ENCODE assay signal across 12 cellular contexts in the genomic region with DNA sequence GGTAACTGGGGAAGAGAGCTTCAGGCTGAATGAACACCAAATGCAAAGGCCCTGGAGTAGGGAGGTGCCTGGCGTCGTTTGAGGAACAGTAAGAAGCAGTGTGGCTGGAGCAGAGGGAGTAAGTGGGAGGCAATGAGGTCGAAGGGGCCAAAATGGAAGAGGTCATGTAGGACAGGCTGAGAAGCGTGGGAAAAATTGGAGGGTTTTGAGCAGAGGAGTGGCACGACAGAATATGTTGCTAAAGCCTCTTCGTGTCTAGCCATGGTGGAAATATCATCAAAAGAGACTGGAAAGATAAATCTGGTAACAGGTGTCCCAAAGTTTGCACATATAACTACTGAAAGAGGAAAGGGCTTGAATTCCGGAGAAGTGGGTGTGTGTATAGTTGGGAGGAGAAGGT. TPM values are rescaled to one million over a fixed set of nuclear protein-coding genes. Genes with fewer than 3 reads are reported as not detected.
DNase-seq lines count a peak whose midpoint lies in the region; ATAC-seq and TF ChIP-seq lines count a peak whose summit lies in the region.
"Had no signal": no experiment of that assay in that cellular context is flagged by ENCODE, and none has a peak within 500 bp of the region (broad histone marks: within the 10 kb centered on the region; RNA-seq: fewer than 3 reads in every experiment).

No MANE protein-coding gene starts in this region.

- no peak overlapping the region for H3K27ac ChIP-seq in breast epithelium
- no peak overlapping the region for H3K27ac ChIP-seq in mammary epithelial cell (ENCODE audit: insufficient read depth, low read depth, low read length)
- no peak overlapping the region for H3K27ac ChIP-seq in lower lobe of right lung
- no peak overlapping the region for H3K27ac ChIP-seq in testis
- H3K27ac ChIP-seq in prostate gland: no peak overlapping the region
- H3K27ac ChIP-seq: VCaP had no signal

- H3K9ac ChIP-seq in mammary epithelial cell (ENCODE audit: insufficient read depth, low read length): no peak overlapping the region

- WGBS in mammary epithelial cell (ENCODE audit: low coverage, missing lambda C conversion rate): 57% methylated on average over 7 of the region's 7 CpGs
- 42 to 49% methylated on average over 7 of the region's 7 CpGs for WGBS in testis, 2 donors
- 82% methylated on average over 7 of the region's 7 CpGs for WGBS in prostate gland

- no peaks in the 10 kb centered on the region for H3K9me3 Mint-ChIP-seq in WTC11

- DNase-seq in breast epithelium (ENCODE audit: low spot score in 2 of 2): no peak
- no peak for DNase-seq in mammary epithelial cell
- DNase-seq in WTC11 (ENCODE audit: low spot score): no peak
- no peak for DNase-seq in lower lobe of right lung
- no peak for DNase-seq in testis
- DNase-seq in prostate gland (ENCODE audit: low spot score): no peak
- DNase-seq: stimulated activated naive CD4-positive, alpha-beta T cell treated with Interleukin-2 at 50 U/mL for 16 hours had no signal

- H3K9me3 ChIP-seq in breast epithelium (no peaks in the 10 kb centered on the region), mammary epithelial cell (replicated peaks; ENCODE audit: insufficient read depth, low read length) (no peaks in the 10 kb centered on the region), lower lobe of right lung (no peaks in the 10 kb centered on the region), testis (no peaks in the 10 kb centered on the region), prostate gland (no peaks in the 10 kb centered on the region)

- peaks cover 5 to 16% of the 10 kb centered on the region in 2 donors for H3K27me3 ChIP-seq in breast epithelium
- peaks cover 8% of the 10 kb centered on the region for H3K27me3 ChIP-seq in mammary epithelial cell (ENCODE audit: insufficient read depth, low read length)
- H3K27me3 ChIP-seq in lower lobe of right lung (ENCODE audit: low read depth): peaks cover 26% of the 10 kb centered on the region
- no peaks in the 10 kb centered on the region for H3K27me3 ChIP-seq in testis
- peaks cover 9% of the 10 kb centered on the region for H3K27me3 ChIP-seq in prostate gland (replicated peaks; ENCODE audit: insufficient read depth)

- H3K36me3 ChIP-seq in breast epithelium (no peaks in the 10 kb centered on the region), mammary epithelial cell (ENCODE audit: insufficient read depth, low read length) (no peaks in the 10 kb centered on the region), lower lobe of right lung (no peaks in the 10 kb centered on the region), testis (ENCODE audit: low read depth, missing control alignments) (no peaks in the 10 kb centered on the region), prostate gland (no peaks in the 10 kb centered on the region)

- no peak for TF ChIP-seq POLR2A in breast epithelium (IDR thresholded peaks at IDR 0.05)
- no peak for TF ChIP-seq POLR2A in testis (IDR thresholded peaks at IDR 0.05)
- no peak for TF ChIP-seq POLR2A in prostate gland (IDR thresholded peaks at IDR 0.05)

- peaks cover 64% of the 10 kb centered on the region for H3K27me3 Mint-ChIP-seq in WTC11 (ENCODE audit: low read depth)

- peaks cover 15% of the 10 kb centered on the region for H3K4me1 Mint-ChIP-seq in WTC11

- POLR2A ChIA-PET in WTC11 (lab: Charles Lee): no interaction called here

- dilution Hi-C loops in mammary epithelial cell (cut with HindIII; ENCODE audit: low sequenced_read_pairs): no loop called here

- no peak for ATAC-seq in WTC11
- no peak for ATAC-seq in lower lobe of right lung
- no peak for ATAC-seq in HG03457 (IDR thresholded peaks at IDR 0.05; ENCODE audit: unreplicated experiment)
- ATAC-seq in GM21737 (IDR thresholded peaks at IDR 0.05; ENCODE audit: unreplicated experiment): no peak
- ATAC-seq: GM12878, Panc1 had no signal

- BruUV-seq in mammary epithelial cell (replicated peaks; lab: Mats Ljungman, UMichigan): no TSS peak

- no peaks in the 10 kb centered on the region for H4K20me1 ChIP-seq in mammary epithelial cell (ENCODE audit: insufficient read depth, low read length)

- H3K27ac Mint-ChIP-seq in WTC11: no peak overlapping the region

- no peak overlapping the region for H3K4me2 ChIP-seq in mammary epithelial cell (ENCODE audit: insufficient read depth, low read depth, low read length)

- peak overlapping the region in 2 of 3 donors; percentile 78 to 79 for H3K4me3 ChIP-seq in breast epithelium
- no peak overlapping the region for H3K4me3 ChIP-seq in mammary epithelial cell (replicated peaks in 1 of 3; ENCODE audit: insufficient read depth in 1 of 3, low read depth in 2 of 3, low read length in 3 of 3)
- peak overlapping the region; percentile 67 for H3K4me3 ChIP-seq in lower lobe of right lung
- peak overlapping the region; percentile 61 to 79 for H3K4me3 ChIP-seq in testis
- no peak overlapping the region for H3K4me3 ChIP-seq in prostate gland
- H3K4me3 ChIP-seq: GM12878 had no signal

- H3K36me3 Mint-ChIP-seq in WTC11: no peaks in the 10 kb centered on the region

- CTCF ChIA-PET in mammary epithelial cell (lab: Charles Lee; ENCODE audit: low non-redundant PET) (no interaction called here), WTC11 (lab: Charles Lee) (interaction anchor here (0.5 to 3.4 kb wide), 13 partner anchors 9 to 1023 kb away, joined by 3 to 19 read pairs (median 5); no protein-coding TSS in a partner anchor)

- in situ Hi-C loops in mammary epithelial cell (cut with MboI; ENCODE audit: low sequenced_read_pairs in 2 of 2): no loop called here

- peak overlapping the region; percentile 84 for H3K4me3 Mint-ChIP-seq in WTC11

- intact Hi-C loops in breast epithelium (cut with DNase I; ENCODE audit: low total_unique reads): no loop called here
- intact Hi-C loops in mammary epithelial cell (cut with micrococcal nuclease): loop anchor here (5.0 kb wide), 1 partner anchor 129 kb away; no protein-coding TSS in a partner anchor
- intact Hi-C loops in lower lobe of right lung (cut with DNase I): no loop called here
- intact Hi-C loops in testis (cut with DNase I; ENCODE audit: low total_unique reads): no loop called here
- intact Hi-C loops in prostate gland (cut with DNase I): loop anchor here (5.0 to 10.0 kb wide), 3 partner anchors 71 to 132 kb away; no protein-coding TSS in a partner anchor

- H3K79me2 ChIP-seq in mammary epithelial cell (ENCODE audit: insufficient read depth, low read length): no peaks in the 10 kb centered on the region

- H2AFZ ChIP-seq in mammary epithelial cell (ENCODE audit: low read depth, low read length): no peak overlapping the region

- H3K4me1 ChIP-seq in breast epithelium (peaks cover 0 to 5% of the 10 kb centered on the region in 2 donors), mammary epithelial cell (ENCODE audit: insufficient read depth, low read length) (peaks cover 21% of the 10 kb centered on the region), lower lobe of right lung (peaks cover 24% of the 10 kb centered on the region), testis (peaks cover 18% of the 10 kb centered on the region), prostate gland (replicated peaks) (no peaks in the 10 kb centered on the region)

- TF ChIP-seq CTCF in breast epithelium (IDR thresholded peaks at IDR 0.05) (no peak), mammary epithelial cell (conservative IDR thresholded peaks at IDR 0.05 in 1 of 2, IDR thresholded peaks at IDR 0.05 in 1 of 2; ENCODE audit: extremely low read depth in 1 of 2, insufficient read depth in 1 of 2, low read depth in 1 of 2, low read length in 2 of 2) (no peak), WTC11 (IDR thresholded peaks at IDR 0.05) (no peak), lower lobe of right lung (IDR thresholded peaks at IDR 0.05) (no peak), testis (IDR thresholded peaks at IDR 0.05) (no peak), prostate gland (IDR thresholded peaks at IDR 0.05) (no peak)

TF ChIP-seq in WTC11, 78 proteins besides CTCF, POLR2A, EP300 and RAD21:
- TF ChIP-seq, protein P1, sequence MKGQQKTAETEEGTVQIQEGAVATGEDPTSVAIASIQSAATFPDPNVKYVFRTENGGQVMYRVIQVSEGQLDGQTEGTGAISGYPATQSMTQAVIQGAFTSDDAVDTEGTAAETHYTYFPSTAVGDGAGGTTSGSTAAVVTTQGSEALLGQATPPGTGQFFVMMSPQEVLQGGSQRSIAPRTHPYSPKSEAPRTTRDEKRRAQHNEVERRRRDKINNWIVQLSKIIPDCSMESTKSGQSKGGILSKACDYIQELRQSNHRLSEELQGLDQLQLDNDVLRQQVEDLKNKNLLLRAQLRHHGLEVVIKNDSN (CRISPR knock-in tag; IDR thresholded peaks at IDR 0.05): no peak
- TF ChIP-seq SMAD3 (CRISPR knock-in tag; IDR thresholded peaks at IDR 0.05; ENCODE audit: borderline replicate concordance): no peak
- TF ChIP-seq ZNF317 (CRISPR knock-in tag; IDR thresholded peaks at IDR 0.05; ENCODE audit: borderline replicate concordance, low read depth): no peak
- no peak for TF ChIP-seq ESRRA (CRISPR knock-in tag; IDR thresholded peaks at IDR 0.05; ENCODE audit: borderline replicate concordance)

RNA-seq across cellular contexts. Expression of gene TRIM9, which starts 1.9 kb away (rescaled TPM):
- total RNA-seq in breast epithelium: 1 to 10 TPM; 2.9 to 5.2 (median 4.6) TPM
- total RNA-seq in mammary epithelial cell: under 1 TPM; 0.14 to 0.67 TPM
- polyA plus RNA-seq in mammary epithelial cell: 0.10 TPM
- polyA minus RNA-seq in mammary epithelial cell: not detected
- 4.0 to 4.4 TPM (median 4.2 TPM) in 3 replicates for total RNA-seq in WTC11 (2021)
- total RNA-seq in lower lobe of right lung: 0.92 TPM
- total RNA-seq in testis: 1 to 10 TPM; 6.0 to 8.5 TPM
- polyA plus RNA-seq in testis (ENCODE audit: insufficient read depth, low read depth, low replicate concordance): 2.1 TPM
- 1 to 10 TPM in 1 of 2 donors, under 1 TPM in 1; 0.46 to 6.5 TPM for total RNA-seq in prostate gland

Comparison
In these comparisons a context has a peak if more than half of its experiments do, and no peak if none do; other contexts are left out.
1. H3K4me3 ChIP-seq: peak in breast epithelium (2 of 3), lower lobe of right lung (single experiment) and testis (2 of 2); none in mammary epithelial cell (0 of 3) and prostate gland (0 of 2).
2. intact Hi-C loops: an anchor here in mammary epithelial cell (5.0 kb wide) and prostate gland (5.0 to 10.0 kb wide); none called in breast epithelium, lower lobe of right lung and testis.